ENCODE assay signal across 1 cellular context in the genomic region with DNA sequence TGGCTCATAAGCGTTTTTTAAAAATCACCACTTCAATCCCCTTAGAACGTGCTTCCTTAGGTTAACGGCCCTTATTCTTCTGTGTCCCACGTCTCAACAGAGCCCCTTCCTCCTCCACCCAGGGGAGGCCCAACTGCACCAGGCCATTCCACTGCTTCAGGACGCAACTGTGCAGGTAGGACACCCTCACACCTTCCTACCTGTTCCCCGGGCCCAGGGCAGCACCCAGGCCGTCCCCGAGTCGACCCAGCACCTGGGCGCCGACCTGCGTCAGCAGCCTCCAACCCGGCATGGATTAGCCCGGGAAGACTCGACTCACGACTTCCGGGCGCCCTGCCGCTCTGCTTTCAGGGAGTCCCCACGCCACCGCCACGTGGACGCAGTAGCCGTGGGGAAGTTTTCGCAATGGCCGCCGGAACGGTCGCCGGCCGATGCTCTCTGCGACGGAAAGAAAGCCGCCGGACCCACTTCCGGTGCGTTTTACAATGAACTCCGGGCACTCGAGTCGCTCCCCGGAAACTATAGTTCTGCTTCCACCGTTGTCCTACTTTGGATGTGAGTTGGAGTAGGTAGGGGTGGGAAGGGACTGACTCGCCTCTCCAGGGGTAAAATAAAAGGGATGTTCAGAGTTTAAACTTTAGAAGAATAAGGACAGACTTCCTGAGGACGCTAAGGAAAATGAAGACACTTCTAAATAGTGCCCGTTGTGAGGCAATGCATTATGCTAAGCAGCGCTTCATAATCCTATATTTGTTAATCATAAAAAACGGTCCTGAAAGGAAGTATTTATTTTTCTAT.
TF ChIP-seq lines count a peak whose summit lies in the region.

A gene (minus strand): TSS at position 442 of the 798 bp plus-strand sequence. CDS start 150 bp downstream, at position 292.

TF ChIP-seq in HEK293, 187 proteins besides CTCF, POLR2A, EP300 and RAD21 (continued from another document and continues in another):
- TF ChIP-seq, protein P1, sequence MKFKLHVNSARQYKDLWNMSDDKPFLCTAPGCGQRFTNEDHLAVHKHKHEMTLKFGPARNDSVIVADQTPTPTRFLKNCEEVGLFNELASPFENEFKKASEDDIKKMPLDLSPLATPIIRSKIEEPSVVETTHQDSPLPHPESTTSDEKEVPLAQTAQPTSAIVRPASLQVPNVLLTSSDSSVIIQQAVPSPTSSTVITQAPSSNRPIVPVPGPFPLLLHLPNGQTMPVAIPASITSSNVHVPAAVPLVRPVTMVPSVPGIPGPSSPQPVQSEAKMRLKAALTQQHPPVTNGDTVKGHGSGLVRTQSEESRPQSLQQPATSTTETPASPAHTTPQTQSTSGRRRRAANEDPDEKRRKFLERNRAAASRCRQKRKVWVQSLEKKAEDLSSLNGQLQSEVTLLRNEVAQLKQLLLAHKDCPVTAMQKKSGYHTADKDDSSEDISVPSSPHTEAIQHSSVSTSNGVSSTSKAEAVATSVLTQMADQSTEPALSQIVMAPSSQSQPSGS (tag by site-specific recombination; IDR thresholded peaks at IDR 0.05; ENCODE audit: low read depth), result no peak
- TF ChIP-seq ZNF530 (tag by site-specific recombination; IDR thresholded peaks at IDR 0.05; ENCODE audit: low read depth) (no peak), ZNF140 (tag by site-specific recombination; IDR thresholded peaks at IDR 0.05) (no peak), ZNF10 (tag by site-specific recombination; IDR thresholded peaks at IDR 0.05) (no peak), ZNF16 (tag by site-specific recombination; IDR thresholded peaks at IDR 0.05; ENCODE audit: low read depth) (no peak), ZNF341 (tag by site-specific recombination; IDR thresholded peaks at IDR 0.05; ENCODE audit: low read depth) (peak; percentile 26; the same call in 1 of the 2 replicates), GFI1B (tag by site-specific recombination; IDR thresholded peaks at IDR 0.05) (no peak), ZNF48 (tag by site-specific recombination; IDR thresholded peaks at IDR 0.05) (no peak), ZNF114 (tag by site-specific recombination; IDR thresholded peaks at IDR 0.05) (no peak), ZNF658 (tag by site-specific recombination; IDR thresholded peaks at IDR 0.05) (no peak), ZNF600 (tag by site-specific recombination; IDR thresholded peaks at IDR 0.05) (no peak; the same call in none of the 2 replicates), OVOL3 (tag by site-specific recombination; IDR thresholded peaks at IDR 0.05) (0 out of 2 replicates have a peak, but pooled peaks have one; percentile 30), ZNF664 (tag by site-specific recombination; IDR thresholded peaks at IDR 0.05) (no peak), ZNF155 (tag by site-specific recombination; IDR thresholded peaks at IDR 0.05) (no peak), ZNF37A (tag by site-specific recombination; IDR thresholded peaks at IDR 0.05) (no peak), ZNF548 (tag by site-specific recombination; IDR thresholded peaks at IDR 0.05) (no peak), ZNF2 (tag by site-specific recombination; IDR thresholded peaks at IDR 0.05) (peak; percentile 70; the same call in 1 of the 2 replicates), ZNF404 (tag by site-specific recombination; IDR thresholded peaks at IDR 0.05) (no peak), REPIN1 (tag by site-specific recombination; IDR thresholded peaks at IDR 0.05; ENCODE audit: low read depth) (peak; percentile 20; the same call in 1 of the 2 replicates), ZSCAN23 (tag by site-specific recombination; IDR thresholded peaks at IDR 0.05) (no peak), TRIM28 (IDR thresholded peaks at IDR 0.05; ENCODE audit: borderline replicate concordance, low read length) (no peak), ZNF311 (tag by site-specific recombination; IDR thresholded peaks at IDR 0.05; ENCODE audit: borderline replicate concordance) (no peak), ZNF558 (tag by site-specific recombination; IDR thresholded peaks at IDR 0.05) (no peak), ZNF302 (tag by site-specific recombination; IDR thresholded peaks at IDR 0.05; ENCODE audit: low read depth) (no peak), ZNF394 (tag by site-specific recombination; IDR thresholded peaks at IDR 0.05; ENCODE audit: borderline replicate concordance) (peak; percentile 30; the same call in 1 of the 2 replicates), MEIS1 (CRISPR knock-in tag; IDR thresholded peaks at IDR 0.05; ENCODE audit: borderline replicate concordance) (no peak), ZNF366 (tag by site-specific recombination; conservative IDR thresholded peaks at IDR 0.05) (no peak), ZXDB (tag by site-specific recombination; IDR thresholded peaks at IDR 0.05) (peak; percentile 89), ZNF596 (tag by site-specific recombination; IDR thresholded peaks at IDR 0.05) (no peak), ZNF776 (tag by site-specific recombination; IDR thresholded peaks at IDR 0.05; ENCODE audit: borderline replicate concordance) (no peak), ZNF621 (tag by site-specific recombination; IDR thresholded peaks at IDR 0.05) (no peak), ZNF473 (tag by site-specific recombination; IDR thresholded peaks at IDR 0.05) (no peak), ZNF654 (tag by site-specific recombination; IDR thresholded peaks at IDR 0.05; ENCODE audit: low read depth) (no peak), ZNF248 (tag by site-specific recombination; IDR thresholded peaks at IDR 0.05) (no peak), ZNF426 (tag by site-specific recombination; IDR thresholded peaks at IDR 0.05) (no peak), IKZF3 (tag by site-specific recombination; IDR thresholded peaks at IDR 0.05) (peak; percentile 76), ZNF157 (tag by site-specific recombination; IDR thresholded peaks at IDR 0.05) (no peak)
- TF ChIP-seq, protein P2, sequence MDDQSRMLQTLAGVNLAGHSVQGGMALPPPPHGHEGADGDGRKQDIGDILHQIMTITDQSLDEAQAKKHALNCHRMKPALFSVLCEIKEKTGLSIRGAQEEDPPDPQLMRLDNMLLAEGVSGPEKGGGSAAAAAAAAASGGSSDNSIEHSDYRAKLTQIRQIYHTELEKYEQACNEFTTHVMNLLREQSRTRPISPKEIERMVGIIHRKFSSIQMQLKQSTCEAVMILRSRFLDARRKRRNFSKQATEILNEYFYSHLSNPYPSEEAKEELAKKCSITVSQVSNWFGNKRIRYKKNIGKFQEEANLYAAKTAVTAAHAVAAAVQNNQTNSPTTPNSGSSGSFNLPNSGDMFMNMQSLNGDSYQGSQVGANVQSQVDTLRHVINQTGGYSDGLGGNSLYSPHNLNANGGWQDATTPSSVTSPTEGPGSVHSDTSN (CRISPR knock-in tag; IDR thresholded peaks at IDR 0.05), result 0 out of 2 replicates have a peak, but pooled peaks have one; percentile 54
- TF ChIP-seq, protein P3, sequence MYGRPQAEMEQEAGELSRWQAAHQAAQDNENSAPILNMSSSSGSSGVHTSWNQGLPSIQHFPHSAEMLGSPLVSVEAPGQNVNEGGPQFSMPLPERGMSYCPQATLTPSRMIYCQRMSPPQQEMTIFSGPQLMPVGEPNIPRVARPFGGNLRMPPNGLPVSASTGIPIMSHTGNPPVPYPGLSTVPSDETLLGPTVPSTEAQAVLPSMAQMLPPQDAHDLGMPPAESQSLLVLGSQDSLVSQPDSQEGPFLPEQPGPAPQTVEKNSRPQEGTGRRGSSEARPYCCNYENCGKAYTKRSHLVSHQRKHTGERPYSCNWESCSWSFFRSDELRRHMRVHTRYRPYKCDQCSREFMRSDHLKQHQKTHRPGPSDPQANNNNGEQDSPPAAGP (tag by site-specific recombination; IDR thresholded peaks at IDR 0.05), result peak; percentile 58; the same call in 1 of the 2 replicates
- TF ChIP-seq, protein P4, sequence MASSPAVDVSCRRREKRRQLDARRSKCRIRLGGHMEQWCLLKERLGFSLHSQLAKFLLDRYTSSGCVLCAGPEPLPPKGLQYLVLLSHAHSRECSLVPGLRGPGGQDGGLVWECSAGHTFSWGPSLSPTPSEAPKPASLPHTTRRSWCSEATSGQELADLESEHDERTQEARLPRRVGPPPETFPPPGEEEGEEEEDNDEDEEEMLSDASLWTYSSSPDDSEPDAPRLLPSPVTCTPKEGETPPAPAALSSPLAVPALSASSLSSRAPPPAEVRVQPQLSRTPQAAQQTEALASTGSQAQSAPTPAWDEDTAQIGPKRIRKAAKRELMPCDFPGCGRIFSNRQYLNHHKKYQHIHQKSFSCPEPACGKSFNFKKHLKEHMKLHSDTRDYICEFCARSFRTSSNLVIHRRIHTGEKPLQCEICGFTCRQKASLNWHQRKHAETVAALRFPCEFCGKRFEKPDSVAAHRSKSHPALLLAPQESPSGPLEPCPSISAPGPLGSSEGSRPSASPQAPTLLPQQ (tag by site-specific recombination; IDR thresholded peaks at IDR 0.05), result peak; percentile 65; the same call in 1 of the 2 replicates
- TF ChIP-seq, protein P5, sequence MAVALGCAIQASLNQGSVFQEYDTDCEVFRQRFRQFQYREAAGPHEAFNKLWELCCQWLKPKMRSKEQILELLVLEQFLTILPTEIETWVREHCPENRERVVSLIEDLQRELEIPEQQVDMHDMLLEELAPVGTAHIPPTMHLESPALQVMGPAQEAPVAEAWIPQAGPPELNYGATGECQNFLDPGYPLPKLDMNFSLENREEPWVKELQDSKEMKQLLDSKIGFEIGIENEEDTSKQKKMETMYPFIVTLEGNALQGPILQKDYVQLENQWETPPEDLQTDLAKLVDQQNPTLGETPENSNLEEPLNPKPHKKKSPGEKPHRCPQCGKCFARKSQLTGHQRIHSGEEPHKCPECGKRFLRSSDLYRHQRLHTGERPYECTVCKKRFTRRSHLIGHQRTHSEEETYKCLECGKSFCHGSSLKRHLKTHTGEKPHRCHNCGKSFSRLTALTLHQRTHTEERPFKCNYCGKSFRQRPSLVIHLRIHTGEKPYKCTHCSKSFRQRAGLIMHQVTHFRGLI (tag by site-specific recombination; IDR thresholded peaks at IDR 0.05), result peak; percentile 33; the same call in 1 of the 2 replicates
- TF ChIP-seq, protein P6, sequence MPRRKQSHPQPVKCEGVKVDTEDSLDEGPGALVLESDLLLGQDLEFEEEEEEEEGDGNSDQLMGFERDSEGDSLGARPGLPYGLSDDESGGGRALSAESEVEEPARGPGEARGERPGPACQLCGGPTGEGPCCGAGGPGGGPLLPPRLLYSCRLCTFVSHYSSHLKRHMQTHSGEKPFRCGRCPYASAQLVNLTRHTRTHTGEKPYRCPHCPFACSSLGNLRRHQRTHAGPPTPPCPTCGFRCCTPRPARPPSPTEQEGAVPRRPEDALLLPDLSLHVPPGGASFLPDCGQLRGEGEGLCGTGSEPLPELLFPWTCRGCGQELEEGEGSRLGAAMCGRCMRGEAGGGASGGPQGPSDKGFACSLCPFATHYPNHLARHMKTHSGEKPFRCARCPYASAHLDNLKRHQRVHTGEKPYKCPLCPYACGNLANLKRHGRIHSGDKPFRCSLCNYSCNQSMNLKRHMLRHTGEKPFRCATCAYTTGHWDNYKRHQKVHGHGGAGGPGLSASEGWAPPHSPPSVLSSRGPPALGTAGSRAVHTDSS (tag by site-specific recombination; IDR thresholded peaks at IDR 0.05), result no peak
- TF ChIP-seq, protein P7, sequence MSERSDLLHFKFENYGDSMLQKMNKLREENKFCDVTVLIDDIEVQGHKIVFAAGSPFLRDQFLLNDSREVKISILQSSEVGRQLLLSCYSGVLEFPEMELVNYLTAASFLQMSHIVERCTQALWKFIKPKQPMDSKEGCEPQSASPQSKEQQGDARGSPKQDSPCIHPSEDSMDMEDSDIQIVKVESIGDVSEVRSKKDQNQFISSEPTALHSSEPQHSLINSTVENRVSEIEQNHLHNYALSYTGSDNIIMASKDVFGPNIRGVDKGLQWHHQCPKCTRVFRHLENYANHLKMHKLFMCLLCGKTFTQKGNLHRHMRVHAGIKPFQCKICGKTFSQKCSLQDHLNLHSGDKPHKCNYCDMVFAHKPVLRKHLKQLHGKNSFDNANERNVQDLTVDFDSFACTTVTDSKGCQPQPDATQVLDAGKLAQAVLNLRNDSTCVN (tag by site-specific recombination; optimal IDR thresholded peaks at IDR 0.05), result no peak
- TF ChIP-seq, protein P8, sequence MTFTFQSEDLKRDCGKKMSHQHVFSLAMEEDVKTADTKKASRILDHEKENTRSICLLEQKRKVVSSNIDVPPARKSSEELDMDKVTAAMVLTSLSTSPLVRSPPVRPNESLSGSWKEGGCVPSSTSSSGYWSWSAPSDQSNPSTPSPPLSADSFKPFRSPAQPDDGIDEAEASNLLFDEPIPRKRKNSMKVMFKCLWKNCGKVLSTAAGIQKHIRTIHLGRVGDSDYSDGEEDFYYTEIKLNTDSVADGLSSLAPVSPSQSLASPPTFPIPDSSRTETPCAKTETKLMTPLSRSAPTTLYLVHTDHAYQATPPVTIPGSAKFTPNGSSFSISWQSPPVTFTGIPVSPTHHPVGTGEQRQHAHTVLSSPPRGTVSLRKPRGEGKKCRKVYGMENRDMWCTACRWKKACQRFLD (tag by site-specific recombination; IDR thresholded peaks at IDR 0.05), result no peak
- TF ChIP-seq, protein P9, sequence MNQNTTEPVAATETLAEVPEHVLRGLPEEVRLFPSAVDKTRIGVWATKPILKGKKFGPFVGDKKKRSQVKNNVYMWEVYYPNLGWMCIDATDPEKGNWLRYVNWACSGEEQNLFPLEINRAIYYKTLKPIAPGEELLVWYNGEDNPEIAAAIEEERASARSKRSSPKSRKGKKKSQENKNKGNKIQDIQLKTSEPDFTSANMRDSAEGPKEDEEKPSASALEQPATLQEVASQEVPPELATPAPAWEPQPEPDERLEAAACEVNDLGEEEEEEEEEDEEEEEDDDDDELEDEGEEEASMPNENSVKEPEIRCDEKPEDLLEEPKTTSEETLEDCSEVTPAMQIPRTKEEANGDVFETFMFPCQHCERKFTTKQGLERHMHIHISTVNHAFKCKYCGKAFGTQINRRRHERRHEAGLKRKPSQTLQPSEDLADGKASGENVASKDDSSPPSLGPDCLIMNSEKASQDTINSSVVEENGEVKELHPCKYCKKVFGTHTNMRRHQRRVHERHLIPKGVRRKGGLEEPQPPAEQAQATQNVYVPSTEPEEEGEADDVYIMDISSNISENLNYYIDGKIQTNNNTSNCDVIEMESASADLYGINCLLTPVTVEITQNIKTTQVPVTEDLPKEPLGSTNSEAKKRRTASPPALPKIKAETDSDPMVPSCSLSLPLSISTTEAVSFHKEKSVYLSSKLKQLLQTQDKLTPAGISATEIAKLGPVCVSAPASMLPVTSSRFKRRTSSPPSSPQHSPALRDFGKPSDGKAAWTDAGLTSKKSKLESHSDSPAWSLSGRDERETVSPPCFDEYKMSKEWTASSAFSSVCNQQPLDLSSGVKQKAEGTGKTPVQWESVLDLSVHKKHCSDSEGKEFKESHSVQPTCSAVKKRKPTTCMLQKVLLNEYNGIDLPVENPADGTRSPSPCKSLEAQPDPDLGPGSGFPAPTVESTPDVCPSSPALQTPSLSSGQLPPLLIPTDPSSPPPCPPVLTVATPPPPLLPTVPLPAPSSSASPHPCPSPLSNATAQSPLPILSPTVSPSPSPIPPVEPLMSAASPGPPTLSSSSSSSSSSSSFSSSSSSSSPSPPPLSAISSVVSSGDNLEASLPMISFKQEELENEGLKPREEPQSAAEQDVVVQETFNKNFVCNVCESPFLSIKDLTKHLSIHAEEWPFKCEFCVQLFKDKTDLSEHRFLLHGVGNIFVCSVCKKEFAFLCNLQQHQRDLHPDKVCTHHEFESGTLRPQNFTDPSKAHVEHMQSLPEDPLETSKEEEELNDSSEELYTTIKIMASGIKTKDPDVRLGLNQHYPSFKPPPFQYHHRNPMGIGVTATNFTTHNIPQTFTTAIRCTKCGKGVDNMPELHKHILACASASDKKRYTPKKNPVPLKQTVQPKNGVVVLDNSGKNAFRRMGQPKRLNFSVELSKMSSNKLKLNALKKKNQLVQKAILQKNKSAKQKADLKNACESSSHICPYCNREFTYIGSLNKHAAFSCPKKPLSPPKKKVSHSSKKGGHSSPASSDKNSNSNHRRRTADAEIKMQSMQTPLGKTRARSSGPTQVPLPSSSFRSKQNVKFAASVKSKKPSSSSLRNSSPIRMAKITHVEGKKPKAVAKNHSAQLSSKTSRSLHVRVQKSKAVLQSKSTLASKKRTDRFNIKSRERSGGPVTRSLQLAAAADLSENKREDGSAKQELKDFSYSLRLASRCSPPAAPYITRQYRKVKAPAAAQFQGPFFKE (tag by site-specific recombination; IDR thresholded peaks at IDR 0.05; ENCODE audit: borderline replicate concordance), result no peak
